1 cellular context compared by ENCODE assay signal in the genomic region with DNA sequence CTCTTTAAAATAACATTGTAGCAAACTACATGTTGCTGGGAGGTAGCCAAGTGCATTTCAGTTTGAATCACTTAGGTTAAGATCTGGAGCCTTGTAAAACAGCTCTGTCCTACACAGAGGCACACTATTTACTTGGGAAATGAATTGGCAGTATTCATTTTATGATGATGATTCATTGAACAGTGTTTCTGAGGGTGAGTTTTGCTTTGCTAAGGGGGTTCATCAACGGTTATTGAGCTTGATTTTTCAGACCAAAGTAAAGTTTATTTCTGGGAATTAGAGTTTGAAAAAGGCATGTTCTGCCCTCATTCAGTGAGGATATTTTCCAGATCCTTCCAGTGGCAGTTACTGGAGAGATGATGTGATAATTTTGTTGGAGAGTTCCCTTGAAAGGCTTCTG.
TF ChIP-seq lines count a peak whose summit lies in the region.

No MANE protein-coding gene starts in this region.

TF ChIP-seq in IMR-90, 13 proteins besides CTCF, POLR2A, EP300 and RAD21:
- TF ChIP-seq SMC3 (IDR thresholded peaks at IDR 0.05; ENCODE audit: low read depth, low read length) (no peak), BHLHE40 (IDR thresholded peaks at IDR 0.05; ENCODE audit: low read depth, low read length) (no peak), NFE2L2 (IDR thresholded peaks at IDR 0.05; ENCODE audit: low read depth, low read length) (no peak), MAFK (IDR thresholded peaks at IDR 0.05; ENCODE audit: low read depth, low read length) (no peak), FOS (IDR thresholded peaks at IDR 0.05; ENCODE audit: low read depth, low read length) (no peak), RCOR1 (IDR thresholded peaks at IDR 0.05; ENCODE audit: insufficient replicate concordance, low read length) (no peak), MAZ (IDR thresholded peaks at IDR 0.05; ENCODE audit: borderline replicate concordance, low read depth, low read length) (no peak), RFX5 (IDR thresholded peaks at IDR 0.05; ENCODE audit: low read depth, low read length) (no peak), CEBPB (IDR thresholded peaks at IDR 0.05; ENCODE audit: low read depth, low read length) (no peak), MXI1 (IDR thresholded peaks at IDR 0.05; ENCODE audit: borderline replicate concordance, low read depth, low read length) (no peak), CHD1 (IDR thresholded peaks at IDR 0.05; ENCODE audit: low read depth, low read length) (no peak)
- TF ChIP-seq, protein P1, sequence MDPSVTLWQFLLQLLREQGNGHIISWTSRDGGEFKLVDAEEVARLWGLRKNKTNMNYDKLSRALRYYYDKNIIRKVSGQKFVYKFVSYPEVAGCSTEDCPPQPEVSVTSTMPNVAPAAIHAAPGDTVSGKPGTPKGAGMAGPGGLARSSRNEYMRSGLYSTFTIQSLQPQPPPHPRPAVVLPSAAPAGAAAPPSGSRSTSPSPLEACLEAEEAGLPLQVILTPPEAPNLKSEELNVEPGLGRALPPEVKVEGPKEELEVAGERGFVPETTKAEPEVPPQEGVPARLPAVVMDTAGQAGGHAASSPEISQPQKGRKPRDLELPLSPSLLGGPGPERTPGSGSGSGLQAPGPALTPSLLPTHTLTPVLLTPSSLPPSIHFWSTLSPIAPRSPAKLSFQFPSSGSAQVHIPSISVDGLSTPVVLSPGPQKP (IDR thresholded peaks at IDR 0.05; ENCODE audit: borderline replicate concordance, low read depth, low read length), result no peak
- TF ChIP-seq, protein P2, sequence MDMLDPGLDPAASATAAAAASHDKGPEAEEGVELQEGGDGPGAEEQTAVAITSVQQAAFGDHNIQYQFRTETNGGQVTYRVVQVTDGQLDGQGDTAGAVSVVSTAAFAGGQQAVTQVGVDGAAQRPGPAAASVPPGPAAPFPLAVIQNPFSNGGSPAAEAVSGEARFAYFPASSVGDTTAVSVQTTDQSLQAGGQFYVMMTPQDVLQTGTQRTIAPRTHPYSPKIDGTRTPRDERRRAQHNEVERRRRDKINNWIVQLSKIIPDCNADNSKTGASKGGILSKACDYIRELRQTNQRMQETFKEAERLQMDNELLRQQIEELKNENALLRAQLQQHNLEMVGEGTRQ (IDR thresholded peaks at IDR 0.05; ENCODE audit: low read depth, low read length), result no peak
TF ChIP-seq in IMR-90: peak in this region for 0.
